36 cellular contexts compared by ENCODE assay signal in the genomic region with DNA sequence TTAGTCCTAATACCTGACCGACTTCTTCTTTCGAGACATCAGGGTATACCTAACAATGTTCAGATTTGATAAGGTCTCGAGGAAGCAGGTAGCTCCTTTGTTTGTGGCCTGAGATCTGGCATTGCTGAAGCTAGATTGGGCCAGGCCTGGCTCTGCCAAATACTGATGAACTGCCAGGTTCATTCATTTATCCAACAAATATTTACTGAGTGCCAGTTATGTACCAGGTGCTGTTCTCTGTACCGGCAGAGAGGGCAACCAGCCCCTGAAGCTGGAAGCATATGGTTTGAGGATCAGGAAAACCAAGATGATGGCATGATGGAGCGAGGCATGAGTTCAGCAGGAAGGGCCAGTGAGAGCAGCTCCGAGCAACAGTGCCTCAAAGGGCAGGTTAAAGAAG.
"Had no signal": no experiment of that assay in that cellular context is flagged by ENCODE, and none has a peak within 500 bp of the region (broad histone marks: within the 10 kb centered on the region; RNA-seq: fewer than 3 reads in every experiment).

No MANE protein-coding gene starts in this region.

- ATAC-seq: activated CD8-positive, alpha-beta T cell treated with anti-CD3 and anti-CD28 coated beads, Interleukin-2, amount 10 ng/mL, durations not matched to agents 7 days and 5 days; PC-3; T-cell had no signal

- H3K9me3 ChIP-seq: ascending aorta, MG63, Peyer's patch, SJSA1, SK-N-SH had no signal

- DNase-seq: activated CD4-positive, alpha-beta T cell treated with anti-CD3 and anti-CD28 coated beads for 1 hour; activated CD4-positive, alpha-beta T cell treated with anti-CD3 and anti-CD28 coated beads, Interleukin-2, amount 10 ng/mL, durations not matched to agents 24 days and 14 days; activated CD4-positive, alpha-beta T cell treated with anti-CD3 and anti-CD28 coated beads, Interleukin-2, amount 50 U/mL, for 48 hours; activated CD4-positive, CD25-positive, alpha-beta regulatory T cell; activated CD8-positive, alpha-beta T cell treated with anti-CD3 and anti-CD28 coated beads, Interleukin-2, amount 10 ng/mL, durations not matched to agents 7 days and 5 days; activated gamma-delta T cell; activated naive CD4-positive, alpha-beta T cell treated with Interleukin-2 at 50 U/mL for 16 hours; activated naive CD8-positive, alpha-beta T cell treated with anti-CD3 and anti-CD28 coated beads, Interleukin-2, amount 10 ng/mL, durations not matched to agents 7 days and 5 days; activated T-cell treated with anti-CD3 and anti-CD28 coated beads, Interleukin-2, amount 50 U/mL, for 24 hours; KBM-7; MG63; NCI-H1048; NCI-H1105 treated with DMSO at 0.1 percent for 48 hours; NCI-H1436; NCI-H1694 treated with DMSO at 0.1 percent for 48 hours; NCI-H2029; NCI-H226; NCI-H446 treated with DMSO at 0.1 percent for 48 hours; NCI-H524; NCI-H69; NCI-H82; NK-92 treated with Interleukin-12 subunit alpha and Interleukin-12 subunit beta, amount 100 ng/mL, for 24 hours; PC-3; Peyer's patch; RPMI8226; SHP77 treated with DMSO at 0.1 percent for 48 hours; SK-N-SH; T-cell; T-helper 2 cell; T-helper 9 cell; WERI-Rb-1 had no signal

- H3K4me3 Mint-ChIP-seq: activated CD4-positive, alpha-beta T cell treated with anti-CD3 and anti-CD28 coated beads, Interleukin-2, amount 10 ng/mL, durations not matched to agents 24 days and 14 days; activated CD8-positive, alpha-beta T cell treated with anti-CD3 and anti-CD28 coated beads, Interleukin-2, amount 10 ng/mL, durations not matched to agents 7 days and 5 days; activated naive CD4-positive, alpha-beta T cell treated with anti-CD3 and anti-CD28 coated beads, Interleukin-2, amount 50 U/mL, for 24 hours; activated naive CD8-positive, alpha-beta T cell treated with anti-CD3 and anti-CD28 coated beads, Interleukin-2, amount 10 ng/mL, durations not matched to agents 7 days and 5 days; activated T-cell treated with anti-CD3 and anti-CD28 coated beads, Interleukin-2, amount 50 U/mL, for 24 hours; T-cell had no signal

- H3K36me3 Mint-ChIP-seq: activated naive CD4-positive, alpha-beta T cell treated with anti-CD3 and anti-CD28 coated beads, Interleukin-2, amount 50 U/mL, for 24 hours; activated naive CD8-positive, alpha-beta T cell treated with anti-CD3 and anti-CD28 coated beads, Interleukin-2, amount 10 ng/mL, durations not matched to agents 7 days and 5 days; T-cell had no signal

- H3K4me1 Mint-ChIP-seq: activated CD4-positive, alpha-beta T cell treated with anti-CD3 and anti-CD28 coated beads, Interleukin-2, amount 10 ng/mL, durations not matched to agents 24 days and 14 days; activated naive CD4-positive, alpha-beta T cell treated with anti-CD3 and anti-CD28 coated beads, Interleukin-2, amount 50 U/mL, for 24 hours; activated naive CD8-positive, alpha-beta T cell treated with anti-CD3 and anti-CD28 coated beads, Interleukin-2, amount 10 ng/mL, durations not matched to agents 7 days and 5 days; T-cell had no signal

- FAIRE-seq: colon had no signal

- H3K27ac Mint-ChIP-seq: activated CD4-positive, alpha-beta T cell treated with anti-CD3 and anti-CD28 coated beads, Interleukin-2, amount 10 ng/mL, durations not matched to agents 24 days and 14 days; activated CD8-positive, alpha-beta T cell treated with anti-CD3 and anti-CD28 coated beads, Interleukin-2, amount 10 ng/mL, durations not matched to agents 7 days and 5 days; activated naive CD4-positive, alpha-beta T cell treated with anti-CD3 and anti-CD28 coated beads, Interleukin-2, amount 50 U/mL, for 24 hours; activated naive CD8-positive, alpha-beta T cell treated with anti-CD3 and anti-CD28 coated beads, Interleukin-2, amount 10 ng/mL, durations not matched to agents 7 days and 5 days; activated T-cell treated with anti-CD3 and anti-CD28 coated beads, Interleukin-2, amount 50 U/mL, for 24 hours; activated T-helper 2 cell treated with anti-CD3 and anti-CD28 coated beads, Interferon-gamma antibody, Interleukin-2, Interleukin-4, amounts not matched to agents 10 μg/mL and 5 μg/mL and 100 μg/mL, durations not matched to agents 14 hours and 24 hours and 36 hours; T-cell had no signal

- H3K27me3 Mint-ChIP-seq: activated CD4-positive, alpha-beta T cell treated with anti-CD3 and anti-CD28 coated beads, Interleukin-2, amount 10 ng/mL, durations not matched to agents 24 days and 14 days had no signal

- H3K27ac ChIP-seq: ascending aorta, Peyer's patch, SJSA1, WERI-Rb-1 had no signal
